Comparison of ENCODE assay signal across 27 cellular contexts in genomic region chr17:31587462-31587861, GRCh38.
DNase-seq lines count a peak whose midpoint lies in the region; ATAC-seq and TF ChIP-seq lines count a peak whose summit lies in the region.
"Had no signal": no experiment of that assay in that cellular context is flagged by ENCODE, and none has a peak within 500 bp of the region (broad histone marks: within the 10 kb centered on the region; RNA-seq: fewer than 3 reads in every experiment).

No MANE protein-coding gene starts in this region.

- intact Hi-C loops in Panc1 (cut with micrococcal nuclease; ENCODE audit: unreplicated experiment) (no loop called here), sigmoid colon (cut with DNase I) (no loop called here)

- H3K9me3 ChIP-seq in Panc1 (ENCODE audit: control insufficient read depth, insufficient read depth, low read depth, low read length) = no peaks in the 10 kb centered on the region
- H3K9me3 ChIP-seq in sigmoid colon = no peaks in the 10 kb centered on the region
- H3K9me3 ChIP-seq: testis had no signal

- ATAC-seq in Panc1 = no peak
- ATAC-seq in naive thymus-derived CD8-positive, alpha-beta T cell = no peak
- ATAC-seq: activated naive CD4-positive, alpha-beta T cell treated with anti-CD3 and anti-CD28 coated beads, Interleukin-2, amount 50 U/mL, for 72 hours; activated T-helper 17 cell treated with anti-CD3 and anti-CD28 coated beads, Interleukin-2, amount 50 U/mL, for 72 hours; stimulated activated naive B cell treated with anti-CD40 and anti-IgM and Interleukin-4, amounts not matched to agents 10 μg/mL and 1 μg/mL and 100 μg/mL, for 72 hours; T-cell had no signal

- H3K9me3 Mint-ChIP-seq in naive thymus-derived CD8-positive, alpha-beta T cell = no peaks in the 10 kb centered on the region
- H3K9me3 Mint-ChIP-seq: activated naive CD4-positive, alpha-beta T cell treated with anti-CD3 and anti-CD28 coated beads, Interleukin-2, amount 50 U/mL, for 72 hours; activated T-helper 17 cell treated with anti-CD3 and anti-CD28 coated beads, Interleukin-2, amount 50 U/mL, for 72 hours; CD4-positive, alpha-beta memory T cell; neural crest cell; stimulated activated naive B cell treated with anti-CD40 and anti-IgM and Interleukin-4, amounts not matched to agents 10 μg/mL and 1 μg/mL and 100 μg/mL, for 72 hours; T-cell had no signal

- peaks cover 5% of the 10 kb centered on the region for H3K4me1 ChIP-seq in Panc1 (ENCODE audit: control insufficient read depth, insufficient read depth, low read length)
- peaks cover 0 to 28% (median 13%) of the 10 kb centered on the region in 4 donors for H3K4me1 ChIP-seq in sigmoid colon
- H3K4me1 ChIP-seq: testis had no signal

- 85 to 88% methylated on average over 4 of the region's 4 CpGs for WGBS in sigmoid colon, 2 donors

- in situ Hi-C loops in Panc1 (cut with HindIII; ENCODE audit: low pct_unique_long_range_greater_than_20kb, low sequenced_read_pairs) = no loop called here

- peaks cover 0 to 3% (median 0%) of the 10 kb centered on the region in 5 donors for H3K27me3 Mint-ChIP-seq in naive thymus-derived CD8-positive, alpha-beta T cell
- H3K27me3 Mint-ChIP-seq: activated T-helper 17 cell treated with anti-CD3 and anti-CD28 coated beads, Interleukin-2, amount 50 U/mL, for 72 hours; stimulated activated naive B cell treated with anti-CD40 and anti-IgM and Interleukin-4, amounts not matched to agents 10 μg/mL and 1 μg/mL and 100 μg/mL, for 72 hours; T-cell had no signal

- no peaks in the 10 kb centered on the region for H3K36me3 Mint-ChIP-seq in naive thymus-derived CD8-positive, alpha-beta T cell
- H3K36me3 Mint-ChIP-seq: activated naive CD4-positive, alpha-beta T cell treated with anti-CD3 and anti-CD28 coated beads, Interleukin-2, amount 50 U/mL, for 72 hours; CD4-positive, alpha-beta memory T cell; T-cell had no signal

- H3K4me3 ChIP-seq in Panc1 (ENCODE audit: low read depth in 2 of 2, low read length in 2 of 2) = no peak overlapping the region
- no peak overlapping the region for H3K4me3 ChIP-seq in sigmoid colon
- H3K4me3 ChIP-seq: skin epidermis, testis had no signal

- BruUV-seq in Panc1 (replicated peaks; lab: Mats Ljungman, UMichigan) = no TSS peak

- TF ChIP-seq CTCF in Panc1 (IDR thresholded peaks at IDR 0.05) (no peak), sigmoid colon (IDR thresholded peaks at IDR 0.05) (no peak)

- DNase-seq in COLO668 (lab: John Stamatoyannopoulos, UW; ENCODE audit: unreplicated experiment) (peak; percentile 59), NCI-H1092 (lab: John Stamatoyannopoulos, UW) (peak; percentile 12), Panc1 (ENCODE audit: low read depth, low spot score) (no peak), sigmoid colon (peak; percentile 56), D341Med (ENCODE audit: low spot score) (no peak), superior temporal gyrus (ENCODE audit: extremely low spot score) (no peak)
- DNase-seq in naive thymus-derived CD8-positive, alpha-beta T cell = no peak
- DNase-seq: activated CD4-positive, alpha-beta T cell treated with anti-CD3 and anti-CD28 coated beads, Interleukin-2, amount 50 U/mL, for 48 hours; activated CD4-positive, CD25-positive, alpha-beta regulatory T cell; activated CD8-positive, alpha-beta memory T cell treated with anti-CD3 and anti-CD28 coated beads, Interleukin-2, amount 50 U/mL, for 4 hours; CD4-positive, alpha-beta memory T cell; DMS79 treated with DMSO at 0.1 percent for 48 hours; GOT3; hypothalamus; KG1; MM.1S; NCI-H1694; OCI-M1; SIG-M5; stimulated activated CD4-positive, alpha-beta T cell treated with anti-CD3 and anti-CD28 coated beads, Interleukin-2, amount 100 ng/mL, for 48 hours; stimulated activated naive B cell treated with anti-CD40 and anti-IgM and Interleukin-4, amounts not matched to agents 10 μg/mL and 1 μg/mL and 100 μg/mL, for 72 hours; T-cell; testis had no signal

- CTCF ChIA-PET in Panc1 (lab: Charles Lee) = no interaction called here

- H3K27ac ChIP-seq in Panc1 (ENCODE audit: low read length) (0 out of 2 replicates have a peak overlapping the region, but pooled peaks have one; percentile 6), sigmoid colon (peak overlapping the region in 2 of 4 donors; percentile 43 to 48)
- H3K27ac ChIP-seq: skin epidermis, testis had no signal

- no peak overlapping the region for H3K27ac Mint-ChIP-seq in naive thymus-derived CD8-positive, alpha-beta T cell
- H3K27ac Mint-ChIP-seq: activated naive CD4-positive, alpha-beta T cell treated with anti-CD3 and anti-CD28 coated beads, Interleukin-2, amount 50 U/mL, for 72 hours; activated T-helper 17 cell treated with anti-CD3 and anti-CD28 coated beads, Interleukin-2, amount 50 U/mL, for 72 hours; CD4-positive, alpha-beta memory T cell; stimulated activated naive B cell treated with anti-CD40 and anti-IgM and Interleukin-4, amounts not matched to agents 10 μg/mL and 1 μg/mL and 100 μg/mL, for 72 hours; T-cell had no signal

- TF ChIP-seq POLR2A in sigmoid colon (IDR thresholded peaks at IDR 0.05) = no peak

- POLR2A ChIA-PET in Panc1 (lab: Charles Lee) = no interaction called here
- POLR2A ChIA-PET in naive thymus-derived CD8-positive, alpha-beta T cell (lab: Charles Lee) = no interaction called here

- H3K36me3 ChIP-seq in Panc1 (ENCODE audit: control insufficient read depth, insufficient read depth, low read length) = no peaks in the 10 kb centered on the region
- peaks cover 0 to 18% (median 8%) of the 10 kb centered on the region in 4 donors for H3K36me3 ChIP-seq in sigmoid colon

- peaks cover 0 to 3% (median 0%) of the 10 kb centered on the region in 4 donors for H3K4me1 Mint-ChIP-seq in naive thymus-derived CD8-positive, alpha-beta T cell
- H3K4me1 Mint-ChIP-seq: activated T-helper 17 cell treated with anti-CD3 and anti-CD28 coated beads, Interleukin-2, amount 50 U/mL, for 72 hours; neural crest cell had no signal

- TF ChIP-seq EP300 in sigmoid colon (IDR thresholded peaks at IDR 0.05) = no peak

- no peak overlapping the region for H3K4me3 Mint-ChIP-seq in naive thymus-derived CD8-positive, alpha-beta T cell
- H3K4me3 Mint-ChIP-seq: activated T-helper 17 cell treated with anti-CD3 and anti-CD28 coated beads, Interleukin-2, amount 50 U/mL, for 72 hours; CD4-positive, alpha-beta memory T cell; neural crest cell; stimulated activated naive B cell treated with anti-CD40 and anti-IgM and Interleukin-4, amounts not matched to agents 10 μg/mL and 1 μg/mL and 100 μg/mL, for 72 hours; T-cell had no signal

- no peaks in the 10 kb centered on the region for H3K27me3 ChIP-seq in Panc1 (ENCODE audit: control insufficient read depth, insufficient read depth, low read length)
- H3K27me3 ChIP-seq in sigmoid colon = no peaks in the 10 kb centered on the region
- H3K27me3 ChIP-seq: testis had no signal

Comparison
In these comparisons a context has a peak if more than half of its experiments do, and no peak if none do; other contexts are left out.
1. DNase-seq: peak in COLO668 (single experiment), NCI-H1092 (single experiment) and sigmoid colon (single experiment); none in Panc1 (single experiment), naive thymus-derived CD8-positive, alpha-beta T cell (0 of 10), D341Med (single experiment) and superior temporal gyrus (single experiment).